ENCODE assay signal across 25 cellular contexts in the genomic region with DNA sequence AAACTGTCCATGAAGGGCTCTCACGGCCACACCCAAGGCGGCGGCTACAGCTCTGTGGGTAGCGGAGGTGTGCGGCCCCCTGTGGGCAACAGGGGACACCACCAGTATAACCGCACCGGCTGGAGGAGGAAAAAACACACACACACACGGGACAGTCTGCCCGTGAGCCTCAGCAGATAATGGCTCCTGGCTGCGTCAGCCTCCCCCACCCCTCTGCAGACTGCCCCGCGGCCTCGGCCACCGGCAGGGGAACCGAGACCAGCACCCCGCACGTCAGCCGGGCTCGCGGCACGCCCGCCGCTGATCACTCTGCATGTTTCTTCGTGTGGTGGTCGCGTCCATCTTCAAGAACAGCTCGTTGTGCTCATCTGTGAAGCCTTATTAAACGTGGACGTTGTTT.
"Had no signal": no experiment of that assay in that cellular context is flagged by ENCODE, and none has a peak within 500 bp of the region (broad histone marks: within the 10 kb centered on the region; RNA-seq: fewer than 3 reads in every experiment).

No MANE protein-coding gene starts in this region.

- H3K4me3 ChIP-seq: coronary artery, dorsolateral prefrontal cortex, gastrocnemius medialis, hepatocyte, left ventricle myocardium inferior, lung, suprapubic skin, tibial artery had no signal

- H2AFZ ChIP-seq: hepatocyte had no signal

- H3K27ac ChIP-seq: coronary artery, hepatocyte, left ventricle myocardium inferior, suprapubic skin, tibial artery had no signal

- H3K27me3 ChIP-seq: dorsolateral prefrontal cortex, gastrocnemius medialis, hepatocyte, suprapubic skin, tibial artery had no signal

- H3K9me3 ChIP-seq: gastrocnemius medialis, left ventricle myocardium inferior, suprapubic skin, tibial artery had no signal

- H3K4me1 ChIP-seq: suprapubic skin, tibial artery had no signal

- ATAC-seq: activated CD4-positive, alpha-beta T cell treated with anti-CD3 and anti-CD28 coated beads for 36 hours; activated naive CD4-positive, alpha-beta T cell treated with anti-CD3 and anti-CD28 coated beads, Interleukin-2, amount 50 U/mL, for 72 hours; effector memory CD8-positive, alpha-beta T cell; gastrocnemius medialis; sciatic nerve; stimulated activated memory B cell treated with anti-CD40 and anti-IgM and Interleukin-4, amounts not matched to agents 10 μg/mL and 1 μg/mL and 100 μg/mL, for 72 hours had no signal

- DNase-seq: activated CD4-positive, alpha-beta T cell treated with anti-CD3 and anti-CD28 coated beads for 36 hours; activated CD4-positive, alpha-beta T cell treated with anti-CD3 and anti-CD28 coated beads, Interleukin-2, amount 50 U/mL, for 4 hours; activated CD4-positive, CD25-positive, alpha-beta regulatory T cell; activated gamma-delta T cell treated with Interleukin-2 at 50 U/mL for 16 hours; cerebellar nuclear complex; dorsolateral prefrontal cortex; effector memory CD8-positive, alpha-beta T cell; erythroblast; gastrocnemius medialis; islet precursor cell; left ventricle myocardium inferior; mesendoderm; small intestine; stimulated activated CD4-positive, alpha-beta T cell treated with anti-CD3 and anti-CD28 coated beads, Interleukin-1b, Interleukin-23, amount 100 ng/mL, for 48 hours; stimulated activated CD4-positive, alpha-beta T cell treated with anti-CD3 and anti-CD28 coated beads, Interleukin-4, amount 100 ng/mL, for 4 hours; stimulated activated CD8-positive, alpha-beta memory T cell treated with anti-CD3 and anti-CD28 coated beads, Interleukin-4, amount 100 ng/mL, for 48 hours had no signal

- FAIRE-seq: small intestine, urothelium cell line had no signal

- H3K79me2 ChIP-seq: hepatocyte had no signal

- H3K4me2 ChIP-seq: hepatocyte had no signal
